16 cellular contexts compared by ENCODE assay signal in genomic region chr10:70376436-70377378, GRCh38. TPM values are rescaled to one million over a fixed set of nuclear protein-coding genes. Genes with fewer than 3 reads are reported as not detected.
DNase-seq lines count a peak whose midpoint lies in the region; FAIRE-seq and TF ChIP-seq lines count a peak whose summit lies in the region.
"Had no signal": no experiment of that assay in that cellular context is flagged by ENCODE, and none has a peak within 500 bp of the region (broad histone marks: within the 10 kb centered on the region; RNA-seq: fewer than 3 reads in every experiment).

No MANE protein-coding gene starts in this region.

- H2AFZ ChIP-seq in keratinocyte (ENCODE audit: control insufficient read depth, low read length): no peak overlapping the region

- TF ChIP-seq CTCF in A673 (conservative IDR thresholded peaks at IDR 0.05; ENCODE audit: low read depth, low read length) (no peak), keratinocyte (optimal IDR thresholded peaks at IDR 0.05 in 1 of 3, IDR thresholded peaks at IDR 0.05 in 1 of 3, conservative IDR thresholded peaks at IDR 0.05 in 1 of 3; ENCODE audit: extremely low read depth in 1 of 3, insufficient read depth in 2 of 3, low read length in 3 of 3) (no peak), CD14-positive monocyte (IDR thresholded peaks at IDR 0.05) (no peak)

- peaks cover 7% of the 10 kb centered on the region for H3K4me1 Mint-ChIP-seq in CD14-positive monocyte

- peaks cover 6% of the 10 kb centered on the region for H3K36me3 ChIP-seq in A673 (ENCODE audit: insufficient read depth, low read length, poor library complexity, severe bottlenecking)
- no peaks in the 10 kb centered on the region for H3K36me3 ChIP-seq in keratinocyte (ENCODE audit: control insufficient read depth in 2 of 2, extremely low read depth in 1 of 2, insufficient read depth in 2 of 2, low read length in 2 of 2)

- H3K36me3 Mint-ChIP-seq in CD14-positive monocyte: peaks cover 3 to 6% of the 10 kb centered on the region in 2 donors
- H3K36me3 Mint-ChIP-seq: IgD-negative memory B cell, memory B cell had no signal

- no peak for DNase-seq in A673 (ENCODE audit: low spot score)
- DNase-seq in HT1080 (ENCODE audit: low read depth): peak; percentile 88
- peak; percentile 60 for DNase-seq in amniotic epithelial cell (ENCODE audit: low read depth)
- DNase-seq in keratinocyte (ENCODE audit: low read depth, low spot score): peak; percentile 44
- no peak for DNase-seq in anterior cingulate cortex (lab: John Stamatoyannopoulos, UW)
- no peak for DNase-seq in CD14-positive monocyte (ENCODE audit: low spot score)
- DNase-seq in stimulated activated CD4-positive, alpha-beta T cell treated with anti-CD3 and anti-CD28 coated beads, Interleukin-12 subunit alpha, Interleukin-12 subunit beta, amount 100 ng/mL, for 4 hours: no peak
- no peak for DNase-seq in activated T-cell treated with anti-CD3 and anti-CD28 coated beads for 4 hours
- DNase-seq: activated CD4-positive, alpha-beta T cell treated with anti-CD3 and anti-CD28 coated beads, Interleukin-2, amount 50 U/mL, for 4 hours; amniotic stem cell; NCI-H187; NCI-H69; occipital lobe; substantia nigra had no signal

- H3K27ac ChIP-seq in A673 (ENCODE audit: low read depth, low read length, poor library complexity, severe bottlenecking) (peak overlapping the region; percentile 29), keratinocyte (ENCODE audit: control insufficient read depth, insufficient read depth, low read length) (no peak overlapping the region)

- no peak overlapping the region for H3K4me2 ChIP-seq in keratinocyte (ENCODE audit: control insufficient read depth, extremely low read depth, insufficient read depth, low read depth, low read length)

- peak; percentile 41 for FAIRE-seq in keratinocyte (lab: Jason Lieb, UNC)

- H3K4me3 Mint-ChIP-seq in CD14-positive monocyte: no peak overlapping the region
- H3K4me3 Mint-ChIP-seq: IgD-negative memory B cell, memory B cell had no signal

- H3K27me3 ChIP-seq in A673 (replicated peaks; ENCODE audit: insufficient read depth, low read depth, low read length, poor library complexity) (no peaks in the 10 kb centered on the region), keratinocyte (ENCODE audit: control insufficient read depth, extremely low read depth, insufficient read depth, low read length) (peaks cover 3% of the 10 kb centered on the region)

- H3K9me3 ChIP-seq in A673 (ENCODE audit: low read depth, low read length, poor library complexity, severe bottlenecking): no peaks in the 10 kb centered on the region
- H3K9me3 ChIP-seq in keratinocyte (ENCODE audit: control insufficient read depth, low read depth, low read length): no peaks in the 10 kb centered on the region

- POLR2A ChIA-PET in A673 (lab: Charles Lee; ENCODE audit: low non-redundant PET): no interaction called here

- CTCF ChIA-PET in A673 (lab: Charles Lee): no interaction called here

- H3K4me1 ChIP-seq in A673 (ENCODE audit: insufficient read depth, low read length, poor library complexity, severe bottlenecking) (peaks cover 23% of the 10 kb centered on the region), keratinocyte (ENCODE audit: control insufficient read depth, extremely low read depth, insufficient read depth, low read length) (peaks cover 23% of the 10 kb centered on the region)

- peaks cover 5% of the 10 kb centered on the region for H3K9me1 ChIP-seq in keratinocyte (ENCODE audit: control insufficient read depth, extremely low read depth, insufficient read depth, low read length)

- no TSS peak for BruUV-seq in A673 (replicated peaks; lab: Mats Ljungman, UMichigan)

- no peaks in the 10 kb centered on the region for H3K79me2 ChIP-seq in keratinocyte (ENCODE audit: control insufficient read depth, insufficient read depth, low read length)

- H3K27ac Mint-ChIP-seq in CD14-positive monocyte: no peak overlapping the region
- H3K27ac Mint-ChIP-seq: memory B cell had no signal

- peaks cover 0 to 7% (median 4%) of the 10 kb centered on the region in 7 donors for H3K9me3 Mint-ChIP-seq in CD14-positive monocyte

- dilution Hi-C loops in keratinocyte (cut with MboI; ENCODE audit: extremely low pct_ligation_motif_present, low sequenced_read_pairs): no loop called here

- H4K20me1 ChIP-seq in keratinocyte (ENCODE audit: control insufficient read depth, extremely low read depth, insufficient read depth, low read length): no peaks in the 10 kb centered on the region

- H3K27me3 Mint-ChIP-seq in CD14-positive monocyte (ENCODE audit: low read depth in 3 of 3): peaks cover 5 to 11% (median 7%) of the 10 kb centered on the region in 3 donors

- H3K9ac ChIP-seq in keratinocyte (ENCODE audit: control insufficient read depth, extremely low read depth, insufficient read depth, low read length): no peak overlapping the region

- intact Hi-C loops in A673 (cut with micrococcal nuclease; ENCODE audit: unreplicated experiment): loop anchor here (10.0 kb wide), 1 partner anchor 442 kb away; no protein-coding TSS in a partner anchor
- intact Hi-C loops in CD14-positive monocyte (cut with micrococcal nuclease): no loop called here

- H3K4me3 ChIP-seq in A673 (ENCODE audit: low read depth, low read length, poor library complexity, severe bottlenecking) (no peak overlapping the region), keratinocyte (ENCODE audit: control insufficient read depth in 2 of 3, extremely low read depth in 1 of 3, insufficient read depth in 2 of 3, low read depth in 1 of 3, low read length in 3 of 3) (no peak overlapping the region)

RNA-seq across cellular contexts. Expression of gene LRRC20, which starts 5.7 kb away (rescaled TPM):
- total RNA-seq in A673 (2021): 18.3 and 27.3 TPM in 2 replicates
- total RNA-seq in HT1080 (2014; rRNA removed; shearing (Covaris generic)): 29.2 and 40.4 TPM in 2 replicates
- 8.0 and 8.4 TPM in 2 replicates for polyA plus RNA-seq in HT1080 (2015; cell fraction: cytosol; rRNA removed)
- polyA plus RNA-seq in HT1080 (2015; cell fraction: nucleus; rRNA removed): 4.2 and 7.0 TPM in 2 replicates
- polyA plus RNA-seq in keratinocyte (0.54 to 1.6 TPM (median 0.93 TPM) in 3 replicates), CD14-positive monocyte (1 to 10 TPM; 1.2 to 1.3 TPM)
- polyA plus RNA-seq in keratinocyte (2011; ENCODE audit: low read depth): 0.56 TPM
- 0.53 and 0.94 TPM in 2 replicates for polyA plus RNA-seq in keratinocyte (2011; cell fraction: cytosol; rRNA removed)
- 0.56 and 0.85 TPM in 2 replicates for polyA plus RNA-seq in keratinocyte (2011; cell fraction: nucleus; rRNA removed)
- 1.1 and 1.9 TPM in 2 replicates for polyA plus RNA-seq in keratinocyte (2012; ENCODE audit: low replicate concordance)
- polyA minus RNA-seq in keratinocyte: 0.73 to 2.2 TPM (median 1.8 TPM) in 3 replicates
- polyA minus RNA-seq in keratinocyte (2011; cell fraction: cytosol; rRNA and poly(A)+ RNA removed): not detected
- 0.21 and 0.54 TPM in 2 replicates for polyA minus RNA-seq in keratinocyte (2011; cell fraction: nucleus; rRNA and poly(A)+ RNA removed)

RNA-seq across cellular contexts. Expression of gene EIF4EBP2, which starts 27.2 kb away (rescaled TPM):
- 89.3 and 91.9 TPM in 2 replicates for total RNA-seq in A673 (2021)
- total RNA-seq in HT1080 (2014; rRNA removed; shearing (Covaris generic)): 16.2 and 24.2 TPM in 2 replicates
- 22.0 and 25.8 TPM in 2 replicates for polyA plus RNA-seq in HT1080 (2015; cell fraction: cytosol; rRNA removed)
- 11.0 TPM in 2 replicates for polyA plus RNA-seq in HT1080 (2015; cell fraction: nucleus; rRNA removed)
- polyA plus RNA-seq in keratinocyte (10.2 to 22.2 TPM (median 18.9 TPM) in 3 replicates), CD14-positive monocyte (10 to 100 TPM; 73.4 to 93.8 TPM)
- 7.3 TPM for polyA plus RNA-seq in keratinocyte (2011; ENCODE audit: low read depth)
- 18.6 and 30.0 TPM in 2 replicates for polyA plus RNA-seq in keratinocyte (2011; cell fraction: cytosol; rRNA removed)
- 13.2 and 15.8 TPM in 2 replicates for polyA plus RNA-seq in keratinocyte (2011; cell fraction: nucleus; rRNA removed)
- 15.1 and 18.2 TPM in 2 replicates for polyA plus RNA-seq in keratinocyte (2012; ENCODE audit: low replicate concordance)
- 18.2 to 45.3 TPM (median 29.6 TPM) in 3 replicates for polyA minus RNA-seq in keratinocyte
- polyA minus RNA-seq in keratinocyte (2011; cell fraction: cytosol; rRNA and poly(A)+ RNA removed): 33.2 TPM
- 10.3 and 21.1 TPM in 2 replicates for polyA minus RNA-seq in keratinocyte (2011; cell fraction: nucleus; rRNA and poly(A)+ RNA removed)

Comparison
In these comparisons a context has a peak if more than half of its experiments do, and no peak if none do; other contexts are left out.
1. DNase-seq: peak in HT1080 (single experiment), amniotic epithelial cell (single experiment) and keratinocyte (single experiment); none in A673 (single experiment), anterior cingulate cortex (0 of 58), CD14-positive monocyte (single experiment), stimulated activated CD4-positive, alpha-beta T cell treated with anti-CD3 and anti-CD28 coated beads, Interleukin-12 subunit alpha, Interleukin-12 subunit beta, amount 100 ng/mL, for 4 hours (single experiment) and activated T-cell treated with anti-CD3 and anti-CD28 coated beads for 4 hours (single experiment).